ENCODE assay signal across 1 cellular context in the genomic region with DNA sequence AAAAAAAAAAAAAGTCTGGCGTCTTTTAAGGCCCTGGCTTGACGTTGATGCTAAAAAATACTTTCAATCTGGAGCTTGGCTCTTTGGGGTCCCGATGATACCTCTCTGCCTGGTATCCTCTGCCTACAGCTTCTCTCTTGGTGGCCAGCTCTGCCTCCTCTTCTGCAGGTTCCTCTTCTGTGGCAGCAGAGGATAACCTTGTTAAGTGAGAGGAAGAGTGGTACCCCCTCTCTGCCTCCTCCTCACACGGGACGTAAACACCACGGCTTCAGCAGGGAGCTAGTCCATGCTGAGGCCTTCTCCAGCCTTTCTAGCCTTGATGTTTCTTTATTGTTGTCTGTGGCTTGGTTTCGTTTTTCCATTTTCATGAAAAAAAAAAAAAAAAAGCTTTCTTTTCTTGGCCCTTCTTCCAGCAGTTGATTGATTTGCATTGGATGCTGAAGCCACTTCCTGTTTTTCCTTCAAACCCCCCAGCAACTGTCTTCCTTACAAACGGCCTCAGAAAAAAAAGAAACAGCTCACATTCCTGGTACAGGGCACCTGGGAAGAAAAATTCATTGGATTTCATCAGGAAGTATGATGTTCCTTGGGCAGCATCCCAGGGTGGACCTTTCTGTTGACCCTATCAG.
TF ChIP-seq lines count a peak whose summit lies in the region.

No MANE protein-coding gene starts in this region.

TF ChIP-seq in IMR-90, 13 proteins besides CTCF, POLR2A, EP300 and RAD21:
- TF ChIP-seq MXI1 (IDR thresholded peaks at IDR 0.05; ENCODE audit: borderline replicate concordance, low read depth, low read length) (no peak), RCOR1 (IDR thresholded peaks at IDR 0.05; ENCODE audit: insufficient replicate concordance, low read length) (no peak), MAZ (IDR thresholded peaks at IDR 0.05; ENCODE audit: borderline replicate concordance, low read depth, low read length) (no peak), CHD1 (IDR thresholded peaks at IDR 0.05; ENCODE audit: low read depth, low read length) (no peak), SMC3 (IDR thresholded peaks at IDR 0.05; ENCODE audit: low read depth, low read length) (no peak), CEBPB (IDR thresholded peaks at IDR 0.05; ENCODE audit: low read depth, low read length) (no peak)
- TF ChIP-seq, protein P1, sequence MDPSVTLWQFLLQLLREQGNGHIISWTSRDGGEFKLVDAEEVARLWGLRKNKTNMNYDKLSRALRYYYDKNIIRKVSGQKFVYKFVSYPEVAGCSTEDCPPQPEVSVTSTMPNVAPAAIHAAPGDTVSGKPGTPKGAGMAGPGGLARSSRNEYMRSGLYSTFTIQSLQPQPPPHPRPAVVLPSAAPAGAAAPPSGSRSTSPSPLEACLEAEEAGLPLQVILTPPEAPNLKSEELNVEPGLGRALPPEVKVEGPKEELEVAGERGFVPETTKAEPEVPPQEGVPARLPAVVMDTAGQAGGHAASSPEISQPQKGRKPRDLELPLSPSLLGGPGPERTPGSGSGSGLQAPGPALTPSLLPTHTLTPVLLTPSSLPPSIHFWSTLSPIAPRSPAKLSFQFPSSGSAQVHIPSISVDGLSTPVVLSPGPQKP (IDR thresholded peaks at IDR 0.05; ENCODE audit: borderline replicate concordance, low read depth, low read length) = no peak
- TF ChIP-seq, protein P2, sequence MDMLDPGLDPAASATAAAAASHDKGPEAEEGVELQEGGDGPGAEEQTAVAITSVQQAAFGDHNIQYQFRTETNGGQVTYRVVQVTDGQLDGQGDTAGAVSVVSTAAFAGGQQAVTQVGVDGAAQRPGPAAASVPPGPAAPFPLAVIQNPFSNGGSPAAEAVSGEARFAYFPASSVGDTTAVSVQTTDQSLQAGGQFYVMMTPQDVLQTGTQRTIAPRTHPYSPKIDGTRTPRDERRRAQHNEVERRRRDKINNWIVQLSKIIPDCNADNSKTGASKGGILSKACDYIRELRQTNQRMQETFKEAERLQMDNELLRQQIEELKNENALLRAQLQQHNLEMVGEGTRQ (IDR thresholded peaks at IDR 0.05; ENCODE audit: low read depth, low read length) = no peak
